26 cellular contexts compared by ENCODE assay signal in the genomic region with DNA sequence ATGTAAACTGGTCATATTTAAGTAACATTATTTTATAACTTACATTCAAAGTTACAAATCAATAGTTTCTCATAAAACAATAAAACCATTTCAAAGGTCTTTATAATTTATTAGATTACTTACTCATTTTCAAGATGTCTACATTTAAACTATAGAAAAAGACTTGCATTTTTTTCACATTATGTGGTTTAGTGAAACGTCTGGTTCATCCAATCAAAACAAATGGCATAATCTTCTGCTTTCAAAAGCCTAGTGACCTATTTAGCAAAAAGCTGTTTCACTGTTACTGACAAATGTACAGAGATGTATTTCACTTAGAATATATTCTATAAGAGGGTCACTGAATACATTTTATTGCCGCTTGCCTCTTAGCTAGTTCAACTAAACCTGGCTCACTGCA. TPM values are rescaled to one million over a fixed set of nuclear protein-coding genes. Genes with fewer than 3 reads are reported as not detected.
DNase-seq lines count a peak whose midpoint lies in the region; ATAC-seq and TF ChIP-seq lines count a peak whose summit lies in the region.
"Had no signal": no experiment of that assay in that cellular context is flagged by ENCODE, and none has a peak within 500 bp of the region (broad histone marks: within the 10 kb centered on the region; RNA-seq: fewer than 3 reads in every experiment).

No MANE protein-coding gene starts in this region.

- POLR2A ChIA-PET in AG04449 (lab: Yijun Ruan, JAX) = no interaction called here

- intact Hi-C loops in sigmoid colon (cut with DNase I) = no loop called here
- intact Hi-C loops in activated naive CD4-positive, alpha-beta T cell treated with anti-CD3 and anti-CD28 coated beads for 36 hours (cut with micrococcal nuclease) = no loop called here

- H3K27ac ChIP-seq in neutrophil = peak overlapping the region; percentile 3
- H3K27ac ChIP-seq in sigmoid colon = no peak overlapping the region
- H3K27ac ChIP-seq: lower lobe of right lung, RWPE1 had no signal

- no peak overlapping the region for H3K4me3 Mint-ChIP-seq in T-helper 17 cell
- H3K4me3 Mint-ChIP-seq in activated naive CD4-positive, alpha-beta T cell treated with anti-CD3 and anti-CD28 coated beads for 36 hours = no peak overlapping the region
- H3K4me3 Mint-ChIP-seq: activated CD8-positive, alpha-beta T cell treated with anti-CD3 and anti-CD28 coated beads, Interleukin-2, amount 10 ng/mL, durations not matched to agents 7 days and 5 days; activated naive CD8-positive, alpha-beta T cell treated with anti-CD3 and anti-CD28 coated beads, Interleukin-2, amount 50 U/mL, for 24 hours; natural killer cell; stimulated activated naive B cell treated with anti-CD40 and anti-IgM and Interleukin-4, amounts not matched to agents 10 μg/mL and 1 μg/mL and 100 μg/mL, for 72 hours had no signal

- H3K4me1 ChIP-seq in neutrophil (ENCODE audit: control insufficient read depth in 1 of 2, insufficient read depth in 1 of 2, low read depth in 1 of 2, low read length in 1 of 2) (peaks cover 10 to 27% of the 10 kb centered on the region in 2 experiments), sigmoid colon (no peaks in the 10 kb centered on the region)
- H3K4me1 ChIP-seq: BE2C, lower lobe of right lung had no signal

- H3K36me3 ChIP-seq in neutrophil (no peaks in the 10 kb centered on the region), sigmoid colon (peaks cover 0 to 44% (median 3%) of the 10 kb centered on the region in 4 donors)
- H3K36me3 ChIP-seq: BE2C had no signal

- peaks cover 7% of the 10 kb centered on the region for H3K4me1 Mint-ChIP-seq in T-helper 17 cell
- H3K4me1 Mint-ChIP-seq in activated naive CD4-positive, alpha-beta T cell treated with anti-CD3 and anti-CD28 coated beads for 36 hours (ENCODE audit: low read depth) = peaks cover 2% of the 10 kb centered on the region
- H3K4me1 Mint-ChIP-seq: natural killer cell had no signal

- H3K27me3 Mint-ChIP-seq in T-helper 17 cell = no peaks in the 10 kb centered on the region
- H3K27me3 Mint-ChIP-seq in activated naive CD4-positive, alpha-beta T cell treated with anti-CD3 and anti-CD28 coated beads for 36 hours (ENCODE audit: low read depth) = no peaks in the 10 kb centered on the region
- H3K27me3 Mint-ChIP-seq: activated naive CD8-positive, alpha-beta T cell treated with anti-CD3 and anti-CD28 coated beads, Interleukin-2, amount 50 U/mL, for 24 hours; stimulated activated naive B cell treated with anti-CD40 and anti-IgM and Interleukin-4, amounts not matched to agents 10 μg/mL and 1 μg/mL and 100 μg/mL, for 72 hours had no signal

- CTCF ChIA-PET in AG04449 (lab: Yijun Ruan, JAX) = interaction anchor here (0.9 to 2.3 kb wide), 2 partner anchors 8 to 12 kb away, joined by 4 to 19 read pairs; no protein-coding TSS in a partner anchor
- CTCF ChIA-PET in activated naive CD4-positive, alpha-beta T cell treated with anti-CD3 and anti-CD28 coated beads for 36 hours (lab: Charles Lee) = interaction anchor here (0.9 kb wide), 1 partner anchor 17 kb away, joined by 3 read pairs; no protein-coding TSS in a partner anchor

- no peak for TF ChIP-seq CTCF in AG04449 (IDR thresholded peaks at IDR 0.05; ENCODE audit: insufficient read depth, low read length, missing control alignments)
- TF ChIP-seq CTCF in neutrophil (IDR thresholded peaks at IDR 0.05) = no peak
- no peak for TF ChIP-seq CTCF in sigmoid colon (IDR thresholded peaks at IDR 0.05)

- no peaks in the 10 kb centered on the region for H3K9me3 Mint-ChIP-seq in activated naive CD4-positive, alpha-beta T cell treated with anti-CD3 and anti-CD28 coated beads for 36 hours
- H3K9me3 Mint-ChIP-seq: activated naive CD8-positive, alpha-beta T cell treated with anti-CD3 and anti-CD28 coated beads, Interleukin-2, amount 50 U/mL, for 24 hours; natural killer cell; stimulated activated naive B cell treated with anti-CD40 and anti-IgM and Interleukin-4, amounts not matched to agents 10 μg/mL and 1 μg/mL and 100 μg/mL, for 72 hours had no signal

- WGBS in sigmoid colon, 2 donors = 74 to 77% methylated on average over 2 of the region's 2 CpGs

- no peak for TF ChIP-seq EP300 in sigmoid colon (IDR thresholded peaks at IDR 0.05)

- DNase-seq in AG04449 (ENCODE audit: low read depth, low spot score) (peak; percentile 29), T-helper 17 cell (no peak), fibroblast of gingiva (ENCODE audit: low read depth) (peak; percentile 42), amygdala (lab: John Stamatoyannopoulos, UW) (no peak), sigmoid colon (no peak), AG08396 (ENCODE audit: low spot score) (no peak)
- DNase-seq in activated naive CD4-positive, alpha-beta T cell treated with anti-CD3 and anti-CD28 coated beads for 36 hours = no peak
- DNase-seq: 8988T; activated CD4-positive, alpha-beta T cell treated with anti-CD3 and anti-CD28 coated beads for 1 hour; activated CD8-positive, alpha-beta T cell treated with anti-CD3 and anti-CD28 coated beads, Interleukin-2, amount 10 ng/mL, durations not matched to agents 7 days and 5 days; activated effector memory CD4-positive, alpha-beta T cell treated with Interleukin-2 at 50 U/mL for 16 hours; activated naive CD8-positive, alpha-beta T cell treated with anti-CD3 and anti-CD28 coated beads, Interleukin-2, amount 50 U/mL, for 24 hours; BE2C; effector CD8-positive, alpha-beta T cell; GDM1; glutamatergic neuron; H7; lower lobe of right lung; natural killer cell; NCI-H446 treated with DMSO at 0.1 percent for 48 hours; retina; stimulated activated CD4-positive, alpha-beta T cell treated with anti-CD3 and anti-CD28 coated beads, Interleukin-12 subunit alpha, Interleukin-12 subunit beta, amount 100 ng/mL, for 4 hours; stimulated activated CD4-positive, alpha-beta T cell treated with anti-CD3 and anti-CD28 coated beads, Interleukin-4, amount 100 ng/mL, for 4 hours; stimulated activated naive B cell treated with anti-CD40 and anti-IgM and Interleukin-4, amounts not matched to agents 10 μg/mL and 1 μg/mL and 100 μg/mL, for 72 hours had no signal

- H3K9me3 ChIP-seq in T-helper 17 cell (ENCODE audit: control insufficient read depth, low read length, poor library complexity, severe bottlenecking) (no peaks in the 10 kb centered on the region), neutrophil (no peaks in the 10 kb centered on the region), sigmoid colon (no peaks in the 10 kb centered on the region)
- H3K9me3 ChIP-seq: BE2C, lower lobe of right lung had no signal

- H3K36me3 Mint-ChIP-seq in T-helper 17 cell (ENCODE audit: low read depth) = no peaks in the 10 kb centered on the region
- peaks cover 7% of the 10 kb centered on the region for H3K36me3 Mint-ChIP-seq in activated naive CD4-positive, alpha-beta T cell treated with anti-CD3 and anti-CD28 coated beads for 36 hours (ENCODE audit: low read depth)
- H3K36me3 Mint-ChIP-seq: natural killer cell had no signal

- no peak overlapping the region for H3K4me3 ChIP-seq in AG04449 (ENCODE audit: low read depth, low read length)
- H3K4me3 ChIP-seq in neutrophil (ENCODE audit: low read depth in 1 of 2, low read length in 1 of 2) = no peak overlapping the region
- no peak overlapping the region for H3K4me3 ChIP-seq in sigmoid colon
- H3K4me3 ChIP-seq: lower lobe of right lung had no signal

- peak overlapping the region; percentile 82 for H3K27ac Mint-ChIP-seq in T-helper 17 cell
- no peak overlapping the region for H3K27ac Mint-ChIP-seq in activated naive CD4-positive, alpha-beta T cell treated with anti-CD3 and anti-CD28 coated beads for 36 hours
- H3K27ac Mint-ChIP-seq: activated CD8-positive, alpha-beta T cell treated with anti-CD3 and anti-CD28 coated beads, Interleukin-2, amount 10 ng/mL, durations not matched to agents 7 days and 5 days; activated naive CD8-positive, alpha-beta T cell treated with anti-CD3 and anti-CD28 coated beads, Interleukin-2, amount 50 U/mL, for 24 hours had no signal

- no peaks in the 10 kb centered on the region for H3K27me3 ChIP-seq in neutrophil
- no peaks in the 10 kb centered on the region for H3K27me3 ChIP-seq in sigmoid colon
- H3K27me3 ChIP-seq: BE2C had no signal

- ATAC-seq in T-helper 17 cell = no peak
- ATAC-seq: activated CD8-positive, alpha-beta T cell treated with anti-CD3 and anti-CD28 coated beads, Interleukin-2, amount 10 ng/mL, durations not matched to agents 7 days and 5 days; activated naive CD8-positive, alpha-beta T cell treated with anti-CD3 and anti-CD28 coated beads, Interleukin-2, amount 50 U/mL, for 24 hours; lower lobe of right lung; natural killer cell; stimulated activated naive B cell treated with anti-CD40 and anti-IgM and Interleukin-4, amounts not matched to agents 10 μg/mL and 1 μg/mL and 100 μg/mL, for 72 hours had no signal

- TF ChIP-seq POLR2A in sigmoid colon (IDR thresholded peaks at IDR 0.05) = no peak

RNA-seq across cellular contexts. Expression of gene MCM6, which starts 49.3 kb away (rescaled TPM):
- 10 to 100 TPM; 19.5 to 30.9 TPM for total RNA-seq in T-helper 17 cell
- total RNA-seq in sigmoid colon = 1 to 10 TPM; 7.5 to 9.9 (median 9.4) TPM
- 10 to 100 TPM in 1 of 3 donors, 1 to 10 TPM in 2; 6.0 to 22.2 (median 6.7) TPM for polyA plus RNA-seq in sigmoid colon
- total RNA-seq in activated naive CD4-positive, alpha-beta T cell treated with anti-CD3 and anti-CD28 coated beads for 36 hours = 100 to 1,000 TPM; 221 to 226 TPM

RNA-seq across cellular contexts. Expression of gene DARS1, which starts 59.9 kb away (rescaled TPM):
- 10 to 100 TPM; 53.8 to 72.1 TPM for total RNA-seq in T-helper 17 cell
- 10 to 100 TPM; 77.3 to 95.6 (median 81.5) TPM for total RNA-seq in sigmoid colon
- polyA plus RNA-seq in sigmoid colon = 10 to 100 TPM; 31.4 to 45.5 (median 34.8) TPM
- total RNA-seq in activated naive CD4-positive, alpha-beta T cell treated with anti-CD3 and anti-CD28 coated beads for 36 hours = 100 to 1,000 TPM; 161 to 177 TPM

Comparison
In these comparisons a context has a peak if more than half of its experiments do, and no peak if none do; other contexts are left out.
1. DNase-seq: peak in AG04449 (single experiment) and fibroblast of gingiva (single experiment); none in T-helper 17 cell (0 of 3), amygdala (0 of 56), sigmoid colon (single experiment), activated naive CD4-positive, alpha-beta T cell treated with anti-CD3 and anti-CD28 coated beads for 36 hours (single experiment) and AG08396 (single experiment).
2. RNA of gene MCM6, which starts 49.3 kb away (total RNA-seq): 221 to 226 TPM in activated naive CD4-positive, alpha-beta T cell treated with anti-CD3 and anti-CD28 coated beads for 36 hours; 19.5 to 30.9 TPM in T-helper 17 cell and 7.5 to 9.9 TPM in sigmoid colon; every median in the first group is over 4 times any median in the second.